8 cellular contexts compared by ENCODE assay signal in genomic region chr7:151058766-151059361, GRCh38. TPM values are rescaled to one million over a fixed set of nuclear protein-coding genes. Genes with fewer than 3 reads are reported as not detected.
DNase-seq lines count a peak whose midpoint lies in the region; ATAC-seq and TF ChIP-seq lines count a peak whose summit lies in the region.

No MANE protein-coding gene starts in this region.

- H3K4me1 Mint-ChIP-seq in activated CD4-positive, alpha-beta memory T cell treated with anti-CD3 and anti-CD28 coated beads, Interleukin-2, amount 10 ng/mL, durations not matched to agents 7 days and 5 days, result peaks cover 48% of the 10 kb centered on the region

- DNase-seq in BJ (ENCODE audit: low read depth) (no peak), HAP-1 (ENCODE audit: low spot score in 2 of 2) (no peak), foreskin keratinocyte (peak in 1 of 2 donors; percentile 49), renal cortical epithelial cell (ENCODE audit: low read depth) (peak; percentile 63), AG08396 (ENCODE audit: low spot score) (no peak), islet precursor cell (no peak)
- DNase-seq in activated CD4-positive, alpha-beta memory T cell treated with anti-CD3 and anti-CD28 coated beads, Interleukin-2, amount 10 ng/mL, durations not matched to agents 7 days and 5 days, result peak; percentile 38

- peak overlapping the region; percentile 94 for H3K27ac Mint-ChIP-seq in activated CD4-positive, alpha-beta memory T cell treated with anti-CD3 and anti-CD28 coated beads, Interleukin-2, amount 10 ng/mL, durations not matched to agents 7 days and 5 days

- H3K4me1 ChIP-seq in HAP-1 (peaks cover 23% of the 10 kb centered on the region), foreskin keratinocyte (no peaks in the 10 kb centered on the region)

- H3K9me3 Mint-ChIP-seq in activated CD4-positive, alpha-beta memory T cell treated with anti-CD3 and anti-CD28 coated beads, Interleukin-2, amount 10 ng/mL, durations not matched to agents 7 days and 5 days, result no peaks in the 10 kb centered on the region

- no peaks in the 10 kb centered on the region for H3K9me3 ChIP-seq in HAP-1

- CTCF ChIA-PET in BJ (lab: Yijun Ruan, JAX), result interaction anchor here (1.1 to 1.6 kb wide), 3 partner anchors 26 to 52 kb away, joined by 4 to 7 read pairs (median 5); no protein-coding TSS in a partner anchor
- CTCF ChIA-PET in activated CD4-positive, alpha-beta memory T cell treated with anti-CD3 and anti-CD28 coated beads, Interleukin-2, amount 10 ng/mL, durations not matched to agents 7 days and 5 days (lab: Charles Lee), result interaction anchor here (0.7 to 1.5 kb wide), 9 partner anchors 14 to 161 kb away, joined by 3 to 10 read pairs (median 4); partner anchors contain the start of genes ABCB8 and FASTK

- H3K4me3 ChIP-seq in BJ (ENCODE audit: low read depth, low read length) (peak overlapping the region; percentile 76), HAP-1 (peak overlapping the region; percentile 88)

- ATAC-seq in foreskin keratinocyte (no peak), HG03159 (IDR thresholded peaks at IDR 0.05; ENCODE audit: unreplicated experiment) (no peak)

- peak overlapping the region; percentile 84 for H3K4me3 Mint-ChIP-seq in activated CD4-positive, alpha-beta memory T cell treated with anti-CD3 and anti-CD28 coated beads, Interleukin-2, amount 10 ng/mL, durations not matched to agents 7 days and 5 days

- POLR2A ChIA-PET in BJ (lab: Charles Lee), result interaction anchor here (0.7 kb wide), 1 partner anchor 22 kb away, joined by 3 read pairs; the partner anchor contains the start of gene FASTK
- POLR2A ChIA-PET in activated CD4-positive, alpha-beta memory T cell treated with anti-CD3 and anti-CD28 coated beads, Interleukin-2, amount 10 ng/mL, durations not matched to agents 7 days and 5 days (lab: Charles Lee), result interaction anchor here (0.6 to 3.0 kb wide), 9 partner anchors 17 to 652 kb away, joined by 3 to 13 read pairs (median 4); partner anchors contain the start of genes ABCB8, FASTK and NUB1

- H3K27me3 ChIP-seq in BJ (ENCODE audit: control insufficient read depth, insufficient read depth, low read length), result no peaks in the 10 kb centered on the region
- no peaks in the 10 kb centered on the region for H3K27me3 ChIP-seq in HAP-1 (ENCODE audit: low read depth)
- H3K27me3 ChIP-seq in foreskin keratinocyte, result no peaks in the 10 kb centered on the region

- H3K27ac ChIP-seq in foreskin keratinocyte, result peak overlapping the region; percentile 67

- no peaks in the 10 kb centered on the region for H3K27me3 Mint-ChIP-seq in activated CD4-positive, alpha-beta memory T cell treated with anti-CD3 and anti-CD28 coated beads, Interleukin-2, amount 10 ng/mL, durations not matched to agents 7 days and 5 days

- H3K36me3 Mint-ChIP-seq in activated CD4-positive, alpha-beta memory T cell treated with anti-CD3 and anti-CD28 coated beads, Interleukin-2, amount 10 ng/mL, durations not matched to agents 7 days and 5 days (ENCODE audit: low read depth), result peaks cover 14% of the 10 kb centered on the region

- H3K36me3 ChIP-seq in BJ (ENCODE audit: control insufficient read depth, insufficient read depth, low read length) (0 out of 2 replicates have a peak, but pooled peaks cover 1% of the 10 kb centered on the region), HAP-1 (replicated peaks) (peaks cover 16% of the 10 kb centered on the region)

- TF ChIP-seq CTCF in BJ (IDR thresholded peaks at IDR 0.05; ENCODE audit: insufficient read depth, low read depth, low read length), result no peak
- no peak for TF ChIP-seq CTCF in foreskin keratinocyte (conservative IDR thresholded peaks at IDR 0.05)

- in situ Hi-C loops in HAP-1 (cut with MboI; ENCODE audit: low sequenced_read_pairs), result no loop called here

RNA-seq across cellular contexts. Expression of gene SLC4A2, which starts 0.5 kb away (rescaled TPM):
- polyA plus RNA-seq in BJ (2011; rRNA removed), result 59.0 and 86.1 TPM in 2 replicates
- polyA minus RNA-seq in BJ (2011; rRNA and poly(A)+ RNA removed), result 74.3 and 109 TPM in 2 replicates
- 100 to 1,000 TPM in 1 of 2 experiments, 10 to 100 TPM in 1; 94.6 to 109 TPM for total RNA-seq in activated CD4-positive, alpha-beta memory T cell treated with anti-CD3 and anti-CD28 coated beads, Interleukin-2, amount 10 ng/mL, durations not matched to agents 7 days and 5 days
- total RNA-seq in foreskin keratinocyte, result 70.8 and 83.6 TPM in 2 replicates
- polyA plus RNA-seq in foreskin keratinocyte, result 81.1 and 86.5 TPM in 2 replicates
- total RNA-seq in renal cortical epithelial cell, result 92.4 and 137 TPM in 2 replicates

RNA-seq across cellular contexts. Expression of gene CDK5, which starts 1.2 kb away (rescaled TPM):
- 30.0 and 33.2 TPM in 2 replicates for polyA plus RNA-seq in BJ (2011; rRNA removed)
- polyA minus RNA-seq in BJ (2011; rRNA and poly(A)+ RNA removed), result 15.3 and 33.8 TPM in 2 replicates
- total RNA-seq in activated CD4-positive, alpha-beta memory T cell treated with anti-CD3 and anti-CD28 coated beads, Interleukin-2, amount 10 ng/mL, durations not matched to agents 7 days and 5 days, result 10 to 100 TPM; 17.6 to 18.2 TPM
- 17.7 and 18.6 TPM in 2 replicates for total RNA-seq in foreskin keratinocyte
- 22.5 and 22.6 TPM in 2 replicates for polyA plus RNA-seq in foreskin keratinocyte
- total RNA-seq in renal cortical epithelial cell, result 14.8 and 16.8 TPM in 2 replicates

RNA-seq across cellular contexts. Expression of gene ASIC3, which starts 10.5 kb away (rescaled TPM):
- polyA plus RNA-seq in BJ (2011; rRNA removed), result 0.26 and 0.45 TPM in 2 replicates
- polyA minus RNA-seq in BJ (2011; rRNA and poly(A)+ RNA removed), result 0.24 TPM in 1 of 2 replicates, not detected in the other
- 1 to 10 TPM; 5.5 to 6.2 TPM for total RNA-seq in activated CD4-positive, alpha-beta memory T cell treated with anti-CD3 and anti-CD28 coated beads, Interleukin-2, amount 10 ng/mL, durations not matched to agents 7 days and 5 days
- 0.25 and 0.95 TPM in 2 replicates for total RNA-seq in foreskin keratinocyte
- 0.51 and 0.60 TPM in 2 replicates for polyA plus RNA-seq in foreskin keratinocyte
- 0.15 TPM in 1 of 2 replicates, not detected in the other for total RNA-seq in renal cortical epithelial cell

RNA-seq across cellular contexts. Expression of gene FASTK, which starts 21.7 kb away (rescaled TPM):
- 49.3 and 89.9 TPM in 2 replicates for polyA plus RNA-seq in BJ (2011; rRNA removed)
- 53.0 and 72.2 TPM in 2 replicates for polyA minus RNA-seq in BJ (2011; rRNA and poly(A)+ RNA removed)
- total RNA-seq in activated CD4-positive, alpha-beta memory T cell treated with anti-CD3 and anti-CD28 coated beads, Interleukin-2, amount 10 ng/mL, durations not matched to agents 7 days and 5 days, result 10 to 100 TPM; 70.0 to 72.7 TPM
- total RNA-seq in foreskin keratinocyte, result 49.4 and 55.2 TPM in 2 replicates
- polyA plus RNA-seq in foreskin keratinocyte, result 64.6 and 71.5 TPM in 2 replicates
- 59.3 and 63.7 TPM in 2 replicates for total RNA-seq in renal cortical epithelial cell

RNA-seq across cellular contexts. Expression of gene TMUB1, which starts 24.4 kb away (rescaled TPM):
- polyA plus RNA-seq in BJ (2011; rRNA removed), result 13.6 and 27.8 TPM in 2 replicates
- 4.6 and 5.9 TPM in 2 replicates for polyA minus RNA-seq in BJ (2011; rRNA and poly(A)+ RNA removed)
- 10 to 100 TPM; 80.3 to 81.1 TPM for total RNA-seq in activated CD4-positive, alpha-beta memory T cell treated with anti-CD3 and anti-CD28 coated beads, Interleukin-2, amount 10 ng/mL, durations not matched to agents 7 days and 5 days
- 38.8 and 39.7 TPM in 2 replicates for total RNA-seq in foreskin keratinocyte
- polyA plus RNA-seq in foreskin keratinocyte, result 74.3 and 83.3 TPM in 2 replicates
- 34.9 and 41.5 TPM in 2 replicates for total RNA-seq in renal cortical epithelial cell

Comparison
In these comparisons a context has a peak if more than half of its experiments do, and no peak if none do; other contexts are left out.
1. DNase-seq: peak in activated CD4-positive, alpha-beta memory T cell treated with anti-CD3 and anti-CD28 coated beads, Interleukin-2, amount 10 ng/mL, durations not matched to agents 7 days and 5 days (single experiment) and renal cortical epithelial cell (single experiment); none in BJ (single experiment), HAP-1 (0 of 2), AG08396 (single experiment) and islet precursor cell (single experiment).